27 cellular contexts compared by ENCODE assay signal in the genomic region with DNA sequence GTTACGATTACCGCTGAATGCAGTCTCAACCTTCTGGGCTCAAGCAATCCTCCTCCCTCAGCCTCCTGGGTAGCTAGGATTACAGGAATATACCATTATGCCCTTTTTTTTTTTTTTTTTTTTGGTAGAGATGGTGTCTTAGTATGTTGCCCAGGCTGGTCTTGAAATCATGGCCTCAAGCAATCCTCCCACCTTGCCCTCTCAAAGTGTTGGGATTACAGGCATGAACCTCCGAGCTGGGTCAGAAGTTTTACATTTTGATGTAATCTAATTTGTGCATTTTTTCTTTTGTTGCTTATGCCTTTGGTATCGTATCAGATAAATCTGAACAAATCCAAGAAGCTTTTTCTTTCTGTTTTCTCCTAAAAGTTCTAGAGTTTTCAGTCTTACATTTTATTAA.
DNase-seq lines count a peak whose midpoint lies in the region; ATAC-seq and TF ChIP-seq lines count a peak whose summit lies in the region.
"Had no signal": no experiment of that assay in that cellular context is flagged by ENCODE, and none has a peak within 500 bp of the region (broad histone marks: within the 10 kb centered on the region; RNA-seq: fewer than 3 reads in every experiment).

No MANE protein-coding gene starts in this region.

- DNase-seq in trophoblast cell (peak; percentile 51 to 66), mucosa of descending colon (no peak)
- DNase-seq: 8988T; ACHN; AML-193; BE2C; C1 segment of cervical spinal cord; Caco-2; Calu3; CD4-positive, alpha-beta memory T cell; CD4-positive, alpha-beta T cell; CD4-positive, CD25-positive, alpha-beta regulatory T cell; CD8-positive, alpha-beta memory T cell; CD8-positive, alpha-beta T cell; COR-L47; DMS 273 treated with DMSO at 0.1 percent for 48 hours; DMS153; DMS53; DMS79; DMS79 treated with DMSO at 0.1 percent for 48 hours; DND-41; EL had no signal

- no peak overlapping the region for H2BK5ac ChIP-seq in trophoblast cell (ENCODE audit: low read depth, low read length, poor library complexity)

- H3K14ac ChIP-seq in trophoblast cell (ENCODE audit: low read length), result no peak overlapping the region

- no peak overlapping the region for H3K9ac ChIP-seq in trophoblast cell (ENCODE audit: low read length)
- H3K9ac ChIP-seq: BLaER1; BLaER1 treated with 17β-estradiol and CSF1 and Interleukin-3, amounts not matched to agents 10 nM and 100 nM had no signal

- no peak overlapping the region for H3K4ac ChIP-seq in trophoblast cell (ENCODE audit: low read depth, low read length)

- H3K9me3 ChIP-seq in trophoblast cell (ENCODE audit: insufficient read depth, low read depth, low read length) (no peaks in the 10 kb centered on the region), mucosa of descending colon (no peaks in the 10 kb centered on the region)
- H3K9me3 ChIP-seq: A549; BE2C; BLaER1; BLaER1 treated with 17β-estradiol and CSF1 and Interleukin-3, amounts not matched to agents 10 nM and 100 nM; Caco-2 had no signal

- WGBS in trophoblast cell (ENCODE audit: extremely low coverage, insufficient coverage, insufficient read length), result no CpG with 5 or more reads among the region's 4 CpGs

- no peaks in the 10 kb centered on the region for H3K36me3 ChIP-seq in trophoblast cell (ENCODE audit: control insufficient read depth in 1 of 2, insufficient read depth in 2 of 2, low read length in 2 of 2)
- H3K36me3 ChIP-seq in mucosa of descending colon (ENCODE audit: low read depth), result no peaks in the 10 kb centered on the region
- H3K36me3 ChIP-seq: BE2C; BLaER1; BLaER1 treated with 17β-estradiol and CSF1 and Interleukin-3, amounts not matched to agents 10 nM and 100 nM had no signal

- no peak overlapping the region for H3K23ac ChIP-seq in trophoblast cell (ENCODE audit: low read length)

- no peak overlapping the region for H2BK12ac ChIP-seq in trophoblast cell (ENCODE audit: low read length)

- ATAC-seq in mucosa of descending colon, result no peak
- ATAC-seq: A549; CD8-positive, alpha-beta T cell had no signal

- no peak for TF ChIP-seq CTCF in mucosa of descending colon (IDR thresholded peaks at IDR 0.05)

- no peak overlapping the region for H3K4me3 ChIP-seq in trophoblast cell (ENCODE audit: low read depth, low read length)
- no peak overlapping the region for H3K4me3 ChIP-seq in mucosa of descending colon
- H3K4me3 ChIP-seq: A549; BLaER1; BLaER1 treated with 17β-estradiol and CSF1 and Interleukin-3, amounts not matched to agents 10 nM and 100 nM had no signal

- H2BK120ac ChIP-seq in trophoblast cell (ENCODE audit: insufficient read depth, low read length, poor library complexity), result no peak overlapping the region

- H3K27ac ChIP-seq in trophoblast cell (ENCODE audit: low read depth, low read length), result no peak overlapping the region
- H3K27ac ChIP-seq: 22Rv1; A549; BLaER1; BLaER1 treated with 17β-estradiol and CSF1 and Interleukin-3, amounts not matched to agents 10 nM and 100 nM; C4-2B had no signal

- no peak overlapping the region for H3K18ac ChIP-seq in trophoblast cell (ENCODE audit: low read length)

- no peak overlapping the region for H4K91ac ChIP-seq in trophoblast cell (ENCODE audit: low read depth, low read length)

- no peak overlapping the region for H2AFZ ChIP-seq in trophoblast cell (ENCODE audit: insufficient read depth, low read length, poor library complexity)

- H4K12ac ChIP-seq in trophoblast cell (ENCODE audit: low read depth, low read length), result no peak overlapping the region

- no peak overlapping the region for H4K8ac ChIP-seq in trophoblast cell (ENCODE audit: low read depth, low read length)

- H2AK5ac ChIP-seq in trophoblast cell (ENCODE audit: low read length), result no peak overlapping the region

- H3K79me1 ChIP-seq in trophoblast cell (ENCODE audit: low read length), result no peaks in the 10 kb centered on the region

- no peak overlapping the region for H3K4me2 ChIP-seq in trophoblast cell (ENCODE audit: low read length)
- H3K4me2 ChIP-seq: A549; BLaER1; BLaER1 treated with 17β-estradiol and CSF1 and Interleukin-3, amounts not matched to agents 10 nM and 100 nM had no signal

- no peaks in the 10 kb centered on the region for H3K79me2 ChIP-seq in trophoblast cell (ENCODE audit: control insufficient read depth, insufficient read depth, low read length, poor library complexity)

- H3K4me1 ChIP-seq in trophoblast cell (ENCODE audit: control insufficient read depth in 1 of 2, insufficient read depth in 2 of 2, low read length in 2 of 2) (peaks cover 0 to 4% of the 10 kb centered on the region in 2 experiments), mucosa of descending colon (ENCODE audit: low read depth) (no peaks in the 10 kb centered on the region)
- H3K4me1 ChIP-seq: BE2C, BLaER1 had no signal

- intact Hi-C loops in mucosa of descending colon (cut with DNase I, micrococcal nuclease), result loop anchor here (10.0 kb wide), 1 partner anchor 85 kb away; the partner anchor contains the start of gene EPC1 (in 2 of the 2)

- no peaks in the 10 kb centered on the region for H3K27me3 ChIP-seq in trophoblast cell (ENCODE audit: insufficient read depth, low read length)
- H3K27me3 ChIP-seq: BE2C; BLaER1; BLaER1 treated with 17β-estradiol and CSF1 and Interleukin-3, amounts not matched to agents 10 nM and 100 nM had no signal

Comparison
In these comparisons a context has a peak if more than half of its experiments do, and no peak if none do; other contexts are left out.
1. DNase-seq: peak in trophoblast cell (2 of 2); none in mucosa of descending colon (0 of 3).